In the genomic region with DNA sequence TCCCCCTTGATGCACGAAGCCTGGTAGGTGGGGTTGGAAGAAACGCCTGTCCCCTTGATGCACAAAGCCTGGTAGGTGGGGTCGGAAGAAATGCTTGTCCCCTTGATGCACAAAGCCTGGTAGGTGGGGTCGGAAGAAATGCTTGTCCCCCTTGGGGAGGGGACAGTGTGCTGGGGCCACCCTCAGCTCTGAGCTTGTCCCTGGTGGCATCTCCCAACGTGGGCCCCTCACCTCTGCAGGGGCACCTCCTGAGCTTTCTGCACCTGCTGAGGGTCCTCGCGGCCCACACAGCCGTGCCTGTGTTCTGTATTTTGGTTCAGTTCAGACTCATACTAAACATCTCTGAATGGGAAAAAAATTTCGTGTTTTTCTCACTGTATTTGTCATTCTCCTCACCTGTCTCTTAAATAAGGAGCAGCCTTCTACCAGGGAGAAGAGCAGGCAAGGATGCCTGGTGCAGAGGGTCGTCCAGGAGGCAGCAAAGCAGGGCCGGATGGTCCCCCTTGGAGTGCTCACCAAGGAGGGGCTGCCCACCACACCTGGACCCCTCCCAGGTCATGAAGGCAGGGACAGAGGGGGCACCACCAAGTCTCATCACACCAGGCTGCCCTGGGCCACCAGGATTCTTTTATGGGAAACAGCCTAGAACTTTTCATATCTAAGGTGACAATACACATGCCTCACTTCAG, we compare ENCODE assay signal across 24 cellular contexts. TPM values are rescaled to one million over a fixed set of nuclear protein-coding genes. Genes with fewer than 3 reads are reported as not detected.
"Had no signal": no experiment of that assay in that cellular context is flagged by ENCODE, and none has a peak within 500 bp of the region (broad histone marks: within the 10 kb centered on the region; RNA-seq: fewer than 3 reads in every experiment).

No MANE protein-coding gene starts in this region.

- H3K27ac ChIP-seq: breast epithelium, heart left ventricle, stomach, suprapubic skin, tibial nerve had no signal

- H3K4me1 Mint-ChIP-seq: activated B cell treated with CpG ODN at 0.5 μM for 24 hours; stimulated activated memory B cell treated with anti-CD40 and anti-IgM and Interleukin-4, amounts not matched to agents 10 μg/mL and 1 μg/mL and 100 μg/mL, for 72 hours had no signal

- H3K27me3 ChIP-seq: breast epithelium, stomach had no signal

- H3K27me3 Mint-ChIP-seq: stimulated activated memory B cell treated with anti-CD40 and anti-IgM and Interleukin-4, amounts not matched to agents 10 μg/mL and 1 μg/mL and 100 μg/mL, for 72 hours had no signal

- ATAC-seq: activated naive CD4-positive, alpha-beta T cell treated with anti-CD3 and anti-CD28 coated beads, Interleukin-2, amount 50 U/mL, for 72 hours; heart left ventricle; sciatic nerve; stimulated activated memory B cell treated with anti-CD40 and anti-IgM and Interleukin-4, amounts not matched to agents 10 μg/mL and 1 μg/mL and 100 μg/mL, for 72 hours had no signal

- H3K4me3 Mint-ChIP-seq: activated B cell treated with CpG ODN at 0.5 μM for 24 hours; activated CD4-positive, alpha-beta memory T cell treated with anti-CD3 and anti-CD28 coated beads for 36 hours; stimulated activated memory B cell treated with anti-CD40 and anti-IgM and Interleukin-4, amounts not matched to agents 10 μg/mL and 1 μg/mL and 100 μg/mL, for 72 hours; T-helper 1 cell treated with Interleukin-12 subunit alpha and Interleukin-12 subunit beta and Interleukin-4 antibody, amounts not matched to agents 30 μg/mL and 1 μg/mL, for 36 hours had no signal

- H3K27ac Mint-ChIP-seq: activated B cell treated with CpG ODN at 0.5 μM for 24 hours; activated CD4-positive, alpha-beta memory T cell treated with anti-CD3 and anti-CD28 coated beads for 36 hours; activated naive CD4-positive, alpha-beta T cell treated with anti-CD3 and anti-CD28 coated beads, Interleukin-2, amount 50 U/mL, for 72 hours; stimulated activated memory B cell treated with anti-CD40 and anti-IgM and Interleukin-4, amounts not matched to agents 10 μg/mL and 1 μg/mL and 100 μg/mL, for 72 hours; T-helper 1 cell treated with Interleukin-12 subunit alpha and Interleukin-12 subunit beta and Interleukin-4 antibody, amounts not matched to agents 30 μg/mL and 1 μg/mL, for 36 hours had no signal

- DNase-seq: activated B cell treated with CpG ODN at 0.5 μM for 24 hours; activated CD4-positive, alpha-beta memory T cell treated with anti-CD3 and anti-CD28 coated beads for 36 hours; activated CD4-positive, alpha-beta T cell treated with anti-CD3 and anti-CD28 coated beads for 48 hours; activated gamma-delta T cell; activated T-cell treated with anti-CD3 and anti-CD28 coated beads, Interleukin-2, amount 50 U/mL, for 48 hours; cerebellar nuclear complex; midbrain; occipital lobe; small intestine; stimulated activated CD4-positive, alpha-beta T cell treated with anti-CD3 and anti-CD28 coated beads, Interleukin-15, amount 100 ng/mL, for 24 hours; stomach; T1000 had no signal

- H3K36me3 ChIP-seq: breast epithelium, heart left ventricle, suprapubic skin, tibial nerve had no signal

- H3K4me3 ChIP-seq: breast epithelium, heart left ventricle, lung, stomach, suprapubic skin, tibial nerve had no signal

- H3K9me3 ChIP-seq: breast epithelium, heart left ventricle, stomach, suprapubic skin had no signal

- H3K4me1 ChIP-seq: breast epithelium, suprapubic skin, tibial nerve had no signal

- H3K36me3 Mint-ChIP-seq: activated CD4-positive, alpha-beta memory T cell treated with anti-CD3 and anti-CD28 coated beads for 36 hours; activated naive CD4-positive, alpha-beta T cell treated with anti-CD3 and anti-CD28 coated beads, Interleukin-2, amount 50 U/mL, for 72 hours; stimulated activated memory B cell treated with anti-CD40 and anti-IgM and Interleukin-4, amounts not matched to agents 10 μg/mL and 1 μg/mL and 100 μg/mL, for 72 hours had no signal

RNA-seq across cellular contexts. Expression of gene VIPR2, which starts 24.7 kb away (rescaled TPM):
- total RNA-seq: activated B cell treated with CpG ODN at 0.5 μM for 24 hours, epithelial cell of proximal tubule, fibroblast of villous mesenchyme had no signal
- polyA plus RNA-seq: keratinocyte had no signal
